19 cellular contexts compared by ENCODE assay signal in genomic region chr1:193927550-193927949, GRCh38.
"Had no signal": no experiment of that assay in that cellular context is flagged by ENCODE, and none has a peak within 500 bp of the region (broad histone marks: within the 10 kb centered on the region; RNA-seq: fewer than 3 reads in every experiment).

No MANE protein-coding gene starts in this region.

- ATAC-seq: activated T-cell treated with anti-CD3 and anti-CD28 coated beads, Interleukin-2, amount 50 U/mL, for 4 hours; gastrocnemius medialis; left lung; natural killer cell treated with Interleukin-12 subunit alpha and Interleukin-12 subunit beta and Interleukin-15 and Interleukin-18, amount 100 ng/mL, for 72 hours; upper lobe of right lung; WTC11 had no signal

- H3K9me3 ChIP-seq: gastrocnemius medialis, upper lobe of right lung had no signal

- H3K4me1 Mint-ChIP-seq: activated CD4-positive, alpha-beta memory T cell treated with anti-CD3 and anti-CD28 coated beads, Interleukin-2, amount 10 ng/mL, durations not matched to agents 7 days and 5 days had no signal

- H3K4me1 ChIP-seq: gastrocnemius medialis, left lung, upper lobe of right lung had no signal

- H3K27ac ChIP-seq: cardiac muscle cell, gastrocnemius medialis, left lung, thoracic aorta, upper lobe of right lung had no signal

- H3K27ac Mint-ChIP-seq: activated CD4-positive, alpha-beta memory T cell treated with anti-CD3 and anti-CD28 coated beads, Interleukin-2, amount 10 ng/mL, durations not matched to agents 7 days and 5 days; endodermal cell; natural killer cell treated with Interleukin-12 subunit alpha and Interleukin-12 subunit beta and Interleukin-15 and Interleukin-18, amount 100 ng/mL, for 72 hours; WTC11 had no signal

- H3K4me3 ChIP-seq: cardiac muscle cell, gastrocnemius medialis, left lung, thoracic aorta, upper lobe of right lung had no signal

- H3K9me3 Mint-ChIP-seq: natural killer cell treated with Interleukin-12 subunit alpha and Interleukin-12 subunit beta and Interleukin-15 and Interleukin-18, amount 100 ng/mL, for 72 hours had no signal

- H3K36me3 ChIP-seq: cardiac muscle cell, gastrocnemius medialis, left lung, thoracic aorta, upper lobe of right lung had no signal

- H3K27me3 Mint-ChIP-seq: activated CD4-positive, alpha-beta memory T cell treated with anti-CD3 and anti-CD28 coated beads, Interleukin-2, amount 10 ng/mL, durations not matched to agents 7 days and 5 days; natural killer cell treated with Interleukin-12 subunit alpha and Interleukin-12 subunit beta and Interleukin-15 and Interleukin-18, amount 100 ng/mL, for 72 hours had no signal

- H3K27me3 ChIP-seq: cardiac muscle cell, gastrocnemius medialis, left lung, upper lobe of right lung had no signal

- H3K4me3 Mint-ChIP-seq: activated CD4-positive, alpha-beta memory T cell treated with anti-CD3 and anti-CD28 coated beads, Interleukin-2, amount 10 ng/mL, durations not matched to agents 7 days and 5 days; activated T-cell treated with anti-CD3 and anti-CD28 coated beads, Interleukin-2, amount 50 U/mL, for 4 hours; endodermal cell; natural killer cell treated with Interleukin-12 subunit alpha and Interleukin-12 subunit beta and Interleukin-15 and Interleukin-18, amount 100 ng/mL, for 72 hours; WTC11 had no signal

- H3K36me3 Mint-ChIP-seq: natural killer cell treated with Interleukin-12 subunit alpha and Interleukin-12 subunit beta and Interleukin-15 and Interleukin-18, amount 100 ng/mL, for 72 hours had no signal

- DNase-seq: activated CD4-positive, alpha-beta memory T cell treated with anti-CD3 and anti-CD28 coated beads, Interleukin-2, amount 10 ng/mL, durations not matched to agents 7 days and 5 days; activated CD4-positive, alpha-beta T cell treated with anti-CD3 and anti-CD28 coated beads for 4 hours; activated effector memory CD4-positive, alpha-beta T cell treated with Interleukin-2 at 50 U/mL for 16 hours; activated naive CD4-positive, alpha-beta T cell treated with anti-CD3 and anti-CD28 coated beads, Interleukin-2, amount 50 U/mL, for 16 hours; activated T-cell treated with anti-CD3 and anti-CD28 coated beads, Interleukin-2, amount 50 U/mL, for 4 hours; endodermal cell; gastrocnemius medialis; islet precursor cell; left lung; mesenchymal stem cell; retina; stimulated activated CD4-positive, alpha-beta T cell treated with anti-CD3 and anti-CD28 coated beads, Interleukin-12 subunit alpha, Interleukin-12 subunit beta, amount 100 ng/mL, for 4 hours; stimulated activated CD4-positive, alpha-beta T cell treated with anti-CD3 and anti-CD28 coated beads, Interleukin-2, amount 100 ng/mL, for 24 hours; upper lobe of right lung had no signal

- FAIRE-seq: TTC549 had no signal
